In genomic region chr16:5000573-5001001, GRCh38 we compare ENCODE assay signal across 14 cellular contexts. TPM values are rescaled to one million over a fixed set of nuclear protein-coding genes. Genes with fewer than 3 reads are reported as not detected.
DNase-seq lines count a peak whose midpoint lies in the region; ATAC-seq, FAIRE-seq and TF ChIP-seq lines count a peak whose summit lies in the region.
"Had no signal": no experiment of that assay in that cellular context is flagged by ENCODE, and none has a peak within 500 bp of the region (broad histone marks: within the 10 kb centered on the region; RNA-seq: fewer than 3 reads in every experiment).

No MANE protein-coding gene starts in this region.

- H3K4ac ChIP-seq in H1 (replicated peaks; ENCODE audit: insufficient read length, low read depth, low read length) (no peak overlapping the region), neuronal stem cell (ENCODE audit: low read length) (no peak overlapping the region)

- H2BK15ac ChIP-seq in H1 (ENCODE audit: low read length), result no peak overlapping the region
- no peak overlapping the region for H2BK15ac ChIP-seq in neuronal stem cell (ENCODE audit: low read length)

- H3K36me3 ChIP-seq in HepG2 (replicated peaks in 1 of 2; ENCODE audit: control insufficient read depth in 1 of 2, insufficient read depth in 2 of 2, low read length in 2 of 2), result no peaks in the 10 kb centered on the region
- no peaks in the 10 kb centered on the region for H3K36me3 ChIP-seq in right lobe of liver
- H3K36me3 ChIP-seq in H1 (ENCODE audit: control insufficient read depth in 2 of 4, insufficient read depth in 4 of 4, low read length in 3 of 4), result no peaks in the 10 kb centered on the region
- H3K36me3 ChIP-seq in neuronal stem cell (replicated peaks in 1 of 2; ENCODE audit: control insufficient read depth in 2 of 2, insufficient read depth in 2 of 2, low read length in 2 of 2), result no peaks in the 10 kb centered on the region
- H3K36me3 ChIP-seq in aorta (ENCODE audit: control insufficient read depth in 1 of 2, insufficient read depth in 2 of 2, low read length in 1 of 2), result no peaks in the 10 kb centered on the region

- no peak overlapping the region for H3K27ac ChIP-seq in HepG2 (ENCODE audit: extremely low read length, insufficient read depth, low read length)
- no peak overlapping the region for H3K27ac ChIP-seq in right lobe of liver
- no peak overlapping the region for H3K27ac ChIP-seq in H1 (ENCODE audit: low read depth, low read length)
- H3K27ac ChIP-seq in neuronal stem cell (replicated peaks; ENCODE audit: low read length), result no peak overlapping the region
- no peak overlapping the region for H3K27ac ChIP-seq in aorta (ENCODE audit: low read depth in 1 of 2, low read length in 2 of 2)
- H3K27ac ChIP-seq: 22Rv1 had no signal

- POLR2A ChIA-PET in HepG2 (lab: Yijun Ruan, JAX), result no interaction called here
- POLR2A ChIA-PET in H1 (lab: Charles Lee; ENCODE audit: partially characterized antibody), result interaction anchor here (1.6 kb wide), 1 partner anchor 17 kb away, joined by 3 read pairs; no protein-coding TSS in a partner anchor

- no peak overlapping the region for H2AFZ ChIP-seq in HepG2 (ENCODE audit: low read length)
- H2AFZ ChIP-seq in H1 (ENCODE audit: low read length), result no peak overlapping the region
- H2AFZ ChIP-seq in neuronal stem cell (ENCODE audit: low read length), result peak overlapping the region; percentile 68

- in situ Hi-C loops in HepG2 (cut with HindIII; ENCODE audit: extremely low pct_ligation_motif_present, low pct_unique_long_range_greater_than_20kb), result no loop called here

- H3K23me2 ChIP-seq in H1 (ENCODE audit: low read depth, low read length), result no peaks in the 10 kb centered on the region

- H3K4me2 ChIP-seq in HepG2 (ENCODE audit: low read depth, low read length) (no peak overlapping the region), H1 (ENCODE audit: insufficient read depth in 1 of 2, low read depth in 2 of 2, low read length in 2 of 2) (no peak overlapping the region), neuronal stem cell (ENCODE audit: insufficient read depth, low read length, poor library complexity, severe bottlenecking) (no peak overlapping the region)

- H4K20me1 ChIP-seq in HepG2 (ENCODE audit: insufficient read depth, low read length), result no peaks in the 10 kb centered on the region
- H4K20me1 ChIP-seq in H1 (replicated peaks in 1 of 2; ENCODE audit: control insufficient read depth in 1 of 2, insufficient read depth in 2 of 2, low read length in 2 of 2), result no peaks in the 10 kb centered on the region

- H3K18ac ChIP-seq in H1 (ENCODE audit: extremely low read depth, low read length), result no peak overlapping the region
- peak overlapping the region; percentile 58 for H3K18ac ChIP-seq in neuronal stem cell (ENCODE audit: low read length)

- no peak overlapping the region for H4K8ac ChIP-seq in H1 (ENCODE audit: extremely low read depth, insufficient read depth, low read length)
- H4K8ac ChIP-seq in neuronal stem cell (ENCODE audit: low read depth, low read length), result no peak overlapping the region

- H2AK5ac ChIP-seq in H1 (ENCODE audit: low read depth, low read length) (no peak overlapping the region), neuronal stem cell (ENCODE audit: low read depth, low read length) (peak overlapping the region; percentile 45)

- TF ChIP-seq EP300 in HepG2 (IDR thresholded peaks at IDR 0.05; ENCODE audit: low read depth in 2 of 2, low read length in 2 of 2), result no peak
- TF ChIP-seq EP300 in HepG2 (CRISPR knock-in tag; IDR thresholded peaks at IDR 0.05; ENCODE audit: borderline replicate concordance), result no peak
- TF ChIP-seq EP300 in H1 (IDR thresholded peaks at IDR 0.05; ENCODE audit: borderline replicate concordance in 1 of 2, low read depth in 2 of 2, low read length in 2 of 2), result no peak

- no peak overlapping the region for H4K5ac ChIP-seq in H1 (ENCODE audit: insufficient read length, low read depth, low read length)

- H3K14ac ChIP-seq in H1 (ENCODE audit: insufficient read length) (no peak overlapping the region), neuronal stem cell (ENCODE audit: low read length) (peak overlapping the region; percentile 21)

- H3K23ac ChIP-seq in H1 (ENCODE audit: insufficient read length) (no peak overlapping the region), neuronal stem cell (ENCODE audit: low read depth, low read length, poor library complexity) (peak overlapping the region; percentile 43)

- H3K79me1 ChIP-seq in H1 (ENCODE audit: low read depth, low read length), result no peaks in the 10 kb centered on the region; the same call in 1 of the 2 replicates
- no peaks in the 10 kb centered on the region for H3K79me1 ChIP-seq in neuronal stem cell (ENCODE audit: low read depth, low read length)

- TF ChIP-seq POLR2A in HepG2 (IDR thresholded peaks at IDR 0.05; ENCODE audit: insufficient read depth in 1 of 2, low read depth in 2 of 2, low read length in 2 of 2) (no peak), right lobe of liver (IDR thresholded peaks at IDR 0.05) (no peak), H1 (IDR thresholded peaks at IDR 0.05; ENCODE audit: control extremely low read depth in 1 of 2, low read depth in 2 of 2, low read length in 2 of 2) (no peak)

- H3K9me3 ChIP-seq in HepG2 (ENCODE audit: low read length) (no peaks in the 10 kb centered on the region), right lobe of liver (no peaks in the 10 kb centered on the region), H1 (ENCODE audit: insufficient read depth in 2 of 2, low read depth in 1 of 2, low read length in 1 of 2) (no peaks in the 10 kb centered on the region), neuronal stem cell (replicated peaks in 1 of 2; ENCODE audit: control insufficient read depth in 2 of 2, insufficient read depth in 1 of 2, low read depth in 1 of 2, low read length in 2 of 2) (no peaks in the 10 kb centered on the region), aorta (ENCODE audit: control insufficient read depth, low read length) (no peaks in the 10 kb centered on the region)

- FAIRE-seq in HepG2 (lab: Jason Lieb, UNC), result no peak
- no peak for FAIRE-seq in H1 (lab: Jason Lieb, UNC)
- FAIRE-seq: HTR-8/SVneo had no signal

- TF ChIP-seq RAD21 in HepG2 (CRISPR knock-in tag; IDR thresholded peaks at IDR 0.05), result no peak
- TF ChIP-seq RAD21 in H1 (IDR thresholded peaks at IDR 0.05 in 1 of 2, conservative IDR thresholded peaks at IDR 0.05 in 1 of 2; ENCODE audit: low read depth in 2 of 2, low read length in 2 of 2), result no peak

- H3K4me1 ChIP-seq in HepG2 (ENCODE audit: insufficient read depth, low read length) (peaks cover 20% of the 10 kb centered on the region), right lobe of liver (no peaks in the 10 kb centered on the region), H1 (replicated peaks in 1 of 4; ENCODE audit: control insufficient read depth in 3 of 4, insufficient read depth in 4 of 4, low read length in 3 of 4) (no peaks in the 10 kb centered on the region), neuronal stem cell (ENCODE audit: control insufficient read depth in 2 of 2, insufficient read depth in 1 of 2, low read depth in 1 of 2, low read length in 2 of 2) (no peaks in the 10 kb centered on the region), aorta (ENCODE audit: control insufficient read depth in 1 of 2, insufficient read depth in 2 of 2, low read length in 2 of 2) (no peaks in the 10 kb centered on the region)

- no peak overlapping the region for H3K4me3 ChIP-seq in HepG2 (replicated peaks in 1 of 3; ENCODE audit: insufficient read depth in 1 of 3, low read depth in 2 of 3, low read length in 3 of 3)
- H3K4me3 ChIP-seq in right lobe of liver, result no peak overlapping the region
- no peak overlapping the region for H3K4me3 ChIP-seq in H1 (ENCODE audit: extremely low read depth in 1 of 4, insufficient read depth in 2 of 4, low read depth in 3 of 4, low read length in 4 of 4)
- no peak overlapping the region for H3K4me3 ChIP-seq in neuronal stem cell (ENCODE audit: low read length in 2 of 2)
- no peak overlapping the region for H3K4me3 ChIP-seq in aorta (ENCODE audit: low read length in 2 of 2)

- DNase-seq in HepG2 (ENCODE audit: low spot score) (no peak), right lobe of liver (no peak), H1 (ENCODE audit: low read depth in 1 of 2, low spot score in 2 of 2) (no peak), neuronal stem cell (ENCODE audit: low spot score) (no peak), aorta (peak; percentile 35 to 72), kidney glomerular epithelial cell (lab: John Stamatoyannopoulos, UW) (no peak)
- DNase-seq: CD4-positive, CD25-positive, alpha-beta regulatory T cell; GOT3; HCEC 1CT had no signal

- H2BK12ac ChIP-seq in H1 (ENCODE audit: low read depth, low read length), result no peak overlapping the region
- no peak overlapping the region for H2BK12ac ChIP-seq in neuronal stem cell (ENCODE audit: low read length)

- no peak overlapping the region for H2BK20ac ChIP-seq in H1 (ENCODE audit: low read length)

- H3K9ac ChIP-seq in HepG2 (ENCODE audit: insufficient read depth, low read depth, low read length) (no peak overlapping the region), H1 (replicated peaks in 1 of 4; ENCODE audit: extremely low read depth in 1 of 4, low read depth in 3 of 4, low read length in 3 of 4) (no peak overlapping the region), neuronal stem cell (ENCODE audit: low read depth, low read length, poor library complexity) (peak overlapping the region; percentile 60)

- no TSS peak for BruUV-seq in HepG2 (replicated peaks; lab: Mats Ljungman, UMichigan)

- WGBS in HepG2 (ENCODE audit: low lambda C conversion rate), result 44% methylated on average over 19 of the region's 19 CpGs
- WGBS in right lobe of liver (ENCODE audit: insufficient coverage, low coverage, low lambda C conversion rate, missing lambda C conversion rate), result 83% methylated on average over 9 of the region's 19 CpGs
- WGBS in H1 (ENCODE audit: extremely low coverage in 1 of 2, insufficient coverage in 1 of 2, insufficient read length in 1 of 2, insufficient replicate concordance in 2 of 2, low coverage in 1 of 2, low lambda C conversion rate in 2 of 2, missing lambda C conversion rate in 1 of 2), 2 experiments, result 94% methylated on average over 18 of the region's 19 CpGs; no CpG with 5 or more reads in 1 of the 2 experiments
- no CpG with 5 or more reads among the region's 19 CpGs for WGBS in neuronal stem cell (ENCODE audit: extremely low coverage in 2 of 2, insufficient read length in 2 of 2, insufficient replicate concordance in 1 of 2), 2 donors
- WGBS in aorta, 2 donors, result 87 to 89% methylated on average over 19 of the region's 19 CpGs

- H2BK5ac ChIP-seq in H1 (ENCODE audit: low read depth, low read length) (0 out of 2 replicates have a peak overlapping the region, but pooled peaks have one; percentile 60), neuronal stem cell (ENCODE audit: low read length) (no peak overlapping the region)

- TF ChIP-seq CTCF in HepG2 (CRISPR knock-in tag; IDR thresholded peaks at IDR 0.05) (no peak), right lobe of liver (IDR thresholded peaks at IDR 0.05) (no peak), H1 (IDR thresholded peaks at IDR 0.05; ENCODE audit: control extremely low read depth in 1 of 3, insufficient read depth in 1 of 3, low read depth in 1 of 3, low read length in 3 of 3) (no peak)

- H3K27me3 ChIP-seq in HepG2 (ENCODE audit: control insufficient read depth in 1 of 2, insufficient read depth in 2 of 2, low read length in 2 of 2), result peaks cover 7 to 45% of the 10 kb centered on the region in 2 experiments; a peak in 4 of 5 replicates
- no peaks in the 10 kb centered on the region for H3K27me3 ChIP-seq in right lobe of liver
- no peaks in the 10 kb centered on the region for H3K27me3 ChIP-seq in H1 (replicated peaks in 1 of 4; ENCODE audit: control insufficient read depth in 3 of 4, extremely low read depth in 1 of 4, insufficient read depth in 3 of 4, low read length in 3 of 4)
- peaks cover 0 to 4% (median 0%) of the 10 kb centered on the region in 3 experiments for H3K27me3 ChIP-seq in neuronal stem cell (ENCODE audit: control insufficient read depth in 3 of 3, insufficient read depth in 3 of 3, low read depth in 1 of 3, low read length in 3 of 3)
- no peaks in the 10 kb centered on the region for H3K27me3 ChIP-seq in aorta (ENCODE audit: control insufficient read depth in 1 of 2, insufficient read depth in 2 of 2, low read length in 1 of 2)

- intact Hi-C loops in HepG2 (cut with micrococcal nuclease; ENCODE audit: unreplicated experiment), result no loop called here
- intact Hi-C loops in right lobe of liver (cut with DNase I), result no loop called here
- intact Hi-C loops in aorta (cut with DNase I), result no loop called here

- H2BK120ac ChIP-seq in H1 (replicated peaks; ENCODE audit: low read depth, low read length), result no peak overlapping the region
- no peak overlapping the region for H2BK120ac ChIP-seq in neuronal stem cell (ENCODE audit: low read depth, low read length)

- H4K91ac ChIP-seq in H1 (replicated peaks; ENCODE audit: insufficient read length, low read length), result no peak overlapping the region
- H4K91ac ChIP-seq in neuronal stem cell (ENCODE audit: low read depth, low read length, poor library complexity), result no peak overlapping the region

- H3K56ac ChIP-seq in H1 (replicated peaks; ENCODE audit: insufficient read length, low read depth, low read length), result no peak overlapping the region

- H3K79me2 ChIP-seq in HepG2 (ENCODE audit: insufficient read depth, low read length), result no peaks in the 10 kb centered on the region
- H3K79me2 ChIP-seq in H1 (ENCODE audit: control insufficient read depth in 1 of 2, insufficient read depth in 2 of 2, low read length in 2 of 2), result no peaks in the 10 kb centered on the region

- CTCF ChIA-PET in HepG2 (lab: Yijun Ruan, JAX; ENCODE audit: low intra/inter-chr PET ratio, low total read pairs) (no interaction called here), H1 (lab: Charles Lee; ENCODE audit: partially characterized antibody) (interaction anchor here (1.2 to 1.7 kb wide), 3 partner anchors 20 to 25 kb away, joined by 3 to 5 read pairs (median 3); no protein-coding TSS in a partner anchor)

- peak; percentile 7; the same call in 2 of the 3 replicates for ATAC-seq in HepG2
- ATAC-seq in right lobe of liver, result no peak
- no peak for ATAC-seq in aorta (ENCODE audit: low FRiP score)
- no peak for ATAC-seq in GM21360 (IDR thresholded peaks at IDR 0.05; ENCODE audit: unreplicated experiment)
- ATAC-seq in SK-N-SH treated with all-trans-retinoic acid at 6 μM for 48 hours, result no peak

RNA-seq across cellular contexts. Expression of gene NAGPA, which starts 33.1 kb away (rescaled TPM):
- total RNA-seq in HepG2 (2016; rRNA removed; fragmentation: Illumina TruSeq; extraction: Trizol), result 29.8 and 60.3 TPM in 2 replicates
- total RNA-seq in HepG2 (2016; cell fraction: cytosol; rRNA removed; fragmentation: Illumina TruSeq; extraction: Trizol; ENCODE audit: low read depth), result 10.2 and 12.2 TPM in 2 replicates
- 25.3 and 59.7 TPM in 2 replicates for total RNA-seq in HepG2 (2016; cell fraction: insoluble cytoplasmic fraction; rRNA removed; fragmentation: Illumina TruSeq; extraction: Trizol)
- 19.0 and 22.6 TPM in 2 replicates for total RNA-seq in HepG2 (2016; cell fraction: membrane; rRNA removed; fragmentation: Illumina TruSeq; extraction: Trizol)
- 58.3 and 69.4 TPM in 2 replicates for total RNA-seq in HepG2 (2016; cell fraction: nucleus; rRNA removed; fragmentation: Illumina TruSeq; extraction: Trizol)
- 27.1 and 31.6 TPM in 2 replicates for polyA plus RNA-seq in HepG2 (2011; rRNA removed)
- 28.0 and 43.3 TPM in 2 replicates for polyA plus RNA-seq in HepG2 (2011; cell fraction: cytosol; rRNA removed)
- 119 and 135 TPM in 2 replicates for polyA plus RNA-seq in HepG2 (2011; cell fraction: nucleus; rRNA removed)
- 20.6 and 22.0 TPM in 2 replicates for polyA plus RNA-seq in HepG2 (2012)
- polyA plus RNA-seq in HepG2 (2016; cell fraction: cytosol; fragmentation: Illumina TruSeq; extraction: Trizol; ENCODE audit: low read depth), result 7.6 and 9.3 TPM in 2 replicates
- 24.9 and 27.9 TPM in 2 replicates for polyA plus RNA-seq in HepG2 (2016; cell fraction: insoluble cytoplasmic fraction; fragmentation: Illumina TruSeq; extraction: Trizol; ENCODE audit: low read depth)
- 15.1 and 16.1 TPM in 2 replicates for polyA plus RNA-seq in HepG2 (2016; cell fraction: membrane; fragmentation: Illumina TruSeq; extraction: Trizol; ENCODE audit: low read depth)
- 111 and 120 TPM in 2 replicates for polyA plus RNA-seq in HepG2 (2016; cell fraction: nucleus; fragmentation: Illumina TruSeq; extraction: Trizol; ENCODE audit: insufficient read depth, low read depth)
- 13.4 and 91.3 TPM in 2 replicates for polyA minus RNA-seq in HepG2 (2011; rRNA and poly(A)+ RNA removed; ENCODE audit: low replicate concordance)
- 24.6 and 30.4 TPM in 2 replicates for polyA minus RNA-seq in HepG2 (2011; cell fraction: cytosol; rRNA and poly(A)+ RNA removed)
- polyA minus RNA-seq in HepG2 (2011; cell fraction: nucleus; rRNA and poly(A)+ RNA removed), result 41.9 and 43.5 TPM in 2 replicates
- total RNA-seq in right lobe of liver, result 10 to 100 TPM in 2 of 6 experiments, 1 to 10 TPM in 4; 6.6 to 22.1 (median 8.4) TPM
- total RNA-seq in H1 (2021; fragmentation: NEBNext Ultra II Directional; extraction: Animal tissue kit (Norgen Biotek cat#: 25700)), result 13.2 and 13.6 TPM in 2 replicates
- 10.1 and 13.6 TPM in 2 replicates for polyA plus RNA-seq in H1 (2011; rRNA removed)
- polyA plus RNA-seq in H1 (2011; cell fraction: cytosol; rRNA removed), result 11.1 TPM
- polyA plus RNA-seq in H1 (2011; cell fraction: nucleus; rRNA removed), result 22.2 TPM
- polyA plus RNA-seq in H1 (2012, experiment 1 of 2), result 6.7 to 12.4 TPM (median 10.6 TPM) in 4 replicates
- 7.6 TPM for polyA plus RNA-seq in H1 (2012, experiment 2 of 2)
- 11.8 TPM for polyA plus RNA-seq in H1 (2013, experiment 1 of 2)
- polyA plus RNA-seq in H1 (2013, experiment 2 of 2), result 10.6 TPM
- polyA minus RNA-seq in H1 (2011; rRNA and poly(A)+ RNA removed), result 6.0 and 7.2 TPM in 2 replicates
- polyA minus RNA-seq in H1 (2011; cell fraction: cytosol; rRNA and poly(A)+ RNA removed), result 4.6 TPM
- 10.6 TPM for polyA minus RNA-seq in H1 (2011; cell fraction: nucleus; rRNA and poly(A)+ RNA removed)
- 3.1 TPM for polyA plus RNA-seq in neuronal stem cell (2013, experiment 1 of 2)
- polyA plus RNA-seq in neuronal stem cell (2013, experiment 2 of 2), result 2.7 TPM
- total RNA-seq in aorta, result 10 to 100 TPM in 1 of 2 donors, 1 to 10 TPM in 1; 5.4 to 10.9 TPM
- polyA plus RNA-seq in aorta, result 1 to 10 TPM; 4.0 to 9.7 TPM

RNA-seq across cellular contexts. Expression of gene SEC14L5, which starts 42.5 kb away (rescaled TPM):
- total RNA-seq in HepG2 (2016; rRNA removed; fragmentation: Illumina TruSeq; extraction: Trizol), result 0.36 and 0.42 TPM in 2 replicates
- total RNA-seq in HepG2 (2016; cell fraction: cytosol; rRNA removed; fragmentation: Illumina TruSeq; extraction: Trizol; ENCODE audit: low read depth), result 0.09 TPM in 1 of 2 replicates, not detected in the other
- total RNA-seq in HepG2 (2016; cell fraction: insoluble cytoplasmic fraction; rRNA removed; fragmentation: Illumina TruSeq; extraction: Trizol), result 0.34 and 0.43 TPM in 2 replicates
- 0.19 and 0.21 TPM in 2 replicates for total RNA-seq in HepG2 (2016; cell fraction: membrane; rRNA removed; fragmentation: Illumina TruSeq; extraction: Trizol)
- 0.34 and 0.43 TPM in 2 replicates for total RNA-seq in HepG2 (2016; cell fraction: nucleus; rRNA removed; fragmentation: Illumina TruSeq; extraction: Trizol)
- polyA plus RNA-seq in HepG2 (2011; rRNA removed), result 0.40 and 0.60 TPM in 2 replicates
- 0.31 and 0.44 TPM in 2 replicates for polyA plus RNA-seq in HepG2 (2011; cell fraction: cytosol; rRNA removed)
- polyA plus RNA-seq in HepG2 (2011; cell fraction: nucleus; rRNA removed), result 1.3 and 1.5 TPM in 2 replicates
- 0.59 and 1.0 TPM in 2 replicates for polyA plus RNA-seq in HepG2 (2012)
- 0.02 TPM in 2 replicates for polyA plus RNA-seq in HepG2 (2016; cell fraction: cytosol; fragmentation: Illumina TruSeq; extraction: Trizol; ENCODE audit: low read depth)
- polyA plus RNA-seq in HepG2 (2016; cell fraction: insoluble cytoplasmic fraction; fragmentation: Illumina TruSeq; extraction: Trizol; ENCODE audit: low read depth), result 0.32 and 0.43 TPM in 2 replicates
- polyA plus RNA-seq in HepG2 (2016; cell fraction: membrane; fragmentation: Illumina TruSeq; extraction: Trizol; ENCODE audit: low read depth), result 0.08 and 0.14 TPM in 2 replicates
- polyA plus RNA-seq in HepG2 (2016; cell fraction: nucleus; fragmentation: Illumina TruSeq; extraction: Trizol; ENCODE audit: insufficient read depth, low read depth), result 0.31 and 0.41 TPM in 2 replicates
- polyA minus RNA-seq in HepG2 (2011; rRNA and poly(A)+ RNA removed; ENCODE audit: low replicate concordance), result 0.16 and 1.5 TPM in 2 replicates
- polyA minus RNA-seq in HepG2 (2011; cell fraction: cytosol; rRNA and poly(A)+ RNA removed), result 0.18 and 0.49 TPM in 2 replicates
- polyA minus RNA-seq in HepG2 (2011; cell fraction: nucleus; rRNA and poly(A)+ RNA removed), result 0.64 and 0.75 TPM in 2 replicates
- 1 to 10 TPM in 1 of 6 experiments, under 1 TPM in 4, not detected in 1; 0.09 to 1.1 (median 0.60) TPM for total RNA-seq in right lobe of liver
- 3.0 and 3.2 TPM in 2 replicates for total RNA-seq in H1 (2021; fragmentation: NEBNext Ultra II Directional; extraction: Animal tissue kit (Norgen Biotek cat#: 25700))
- 1.9 and 2.1 TPM in 2 replicates for polyA plus RNA-seq in H1 (2011; rRNA removed)
- polyA plus RNA-seq in H1 (2011; cell fraction: cytosol; rRNA removed), result 2.1 TPM
- 2.7 TPM for polyA plus RNA-seq in H1 (2011; cell fraction: nucleus; rRNA removed)
- 1.9 to 2.9 TPM (median 2.3 TPM) in 4 replicates for polyA plus RNA-seq in H1 (2012, experiment 1 of 2)
- 1.6 TPM for polyA plus RNA-seq in H1 (2012, experiment 2 of 2)
- polyA plus RNA-seq in H1 (2013, experiment 1 of 2), result 1.1 TPM
- 0.99 TPM for polyA plus RNA-seq in H1 (2013, experiment 2 of 2)
- 4.0 and 5.8 TPM in 2 replicates for polyA minus RNA-seq in H1 (2011; rRNA and poly(A)+ RNA removed)
- 1.7 TPM for polyA minus RNA-seq in H1 (2011; cell fraction: cytosol; rRNA and poly(A)+ RNA removed)
- 2.9 TPM for polyA minus RNA-seq in H1 (2011; cell fraction: nucleus; rRNA and poly(A)+ RNA removed)
- 0.11 TPM for polyA plus RNA-seq in neuronal stem cell (2013, experiment 1 of 2)
- polyA plus RNA-seq in neuronal stem cell (2013, experiment 2 of 2), result 0.08 TPM
- total RNA-seq in aorta, result under 1 TPM; 0.29 to 0.90 TPM
- under 1 TPM in 1 of 2 donors, not detected in 1; 0.26 TPM for polyA plus RNA-seq in aorta
- polyA plus RNA-seq: BJ; CD4-positive, CD25-positive, alpha-beta regulatory T cell had no signal

Comparison
In these comparisons a context has a peak if more than half of its experiments do, and no peak if none do; other contexts are left out.
1. DNase-seq: peak in aorta (2 of 2); none in HepG2 (single experiment), right lobe of liver (0 of 3), H1 (0 of 2), neuronal stem cell (single experiment) and kidney glomerular epithelial cell (single experiment).
2. Of the 41 proteins assayed by ChIP-seq in both HepG2 and H1: peak only in HepG2: YY1; only in H1: none; in both: none; in neither: 40.